ENCODE assay signal across 15 cellular contexts in genomic region chr12:49536526-49537195, GRCh38. TPM values are rescaled to one million over a fixed set of nuclear protein-coding genes. Genes with fewer than 3 reads are reported as not detected.
A peak's percentile ranks its signal among the peaks of the same experiment; 100 is the strongest.
DNase-seq lines count a peak whose midpoint lies in the region; ATAC-seq, FAIRE-seq and TF ChIP-seq lines count a peak whose summit lies in the region.
"Had no signal": no experiment of that assay in that cellular context is flagged by ENCODE, and none has a peak within 500 bp of the region (broad histone marks: within the 10 kb centered on the region; RNA-seq: fewer than 3 reads in every experiment).

No MANE protein-coding gene starts in this region.

- BruUV-seq in OCI-LY7 (replicated peaks; lab: Mats Ljungman, UMichigan) = no TSS peak

- 73% methylated on average over 6 of the region's 6 CpGs for WGBS in A549 (ENCODE audit: missing lambda C conversion rate)

- H3K27me3 Mint-ChIP-seq in CD4-positive, alpha-beta memory T cell = peaks cover 0 to 5% of the 10 kb centered on the region in 2 donors

- ATAC-seq in A549 (no peak), SK-N-SH treated with all-trans-retinoic acid at 6 μM for 48 hours (no peak)
- ATAC-seq in activated naive CD4-positive, alpha-beta T cell treated with anti-CD3 and anti-CD28 coated beads, Interleukin-2, amount 50 U/mL, for 72 hours = no peak
- ATAC-seq in activated CD4-positive, CD25-positive, alpha-beta regulatory T cell treated with anti-CD3 and anti-CD28 coated beads, Interleukin-2, amount 50 U/mL, for 24 hours = no peak
- ATAC-seq: activated CD8-positive, alpha-beta memory T cell treated with anti-CD3 and anti-CD28 coated beads, Interleukin-2, amount 10 ng/mL, durations not matched to agents 7 days and 5 days had no signal

- H3K9me2 ChIP-seq in OCI-LY7 (ENCODE audit: insufficient read depth, low read length) = no peaks in the 10 kb centered on the region

- H3K4me3 ChIP-seq in A549 (no peak overlapping the region), OCI-LY7 (ENCODE audit: low read depth, low read length, poor library complexity, severe bottlenecking) (no peak overlapping the region)
- no peak overlapping the region for H3K4me3 ChIP-seq in CD4-positive, alpha-beta memory T cell (ENCODE audit: low read length in 2 of 2)
- H3K4me3 ChIP-seq: testis had no signal

- no peak for TF ChIP-seq EP300 in A549 (IDR thresholded peaks at IDR 0.05)

- peak overlapping the region in 3 of 7 donors; percentile 31 to 67 (median 41) for H3K27ac Mint-ChIP-seq in CD4-positive, alpha-beta memory T cell
- H3K27ac Mint-ChIP-seq in activated naive CD4-positive, alpha-beta T cell treated with anti-CD3 and anti-CD28 coated beads, Interleukin-2, amount 50 U/mL, for 72 hours = no peak overlapping the region
- H3K27ac Mint-ChIP-seq: activated CD8-positive, alpha-beta memory T cell treated with anti-CD3 and anti-CD28 coated beads, Interleukin-2, amount 10 ng/mL, durations not matched to agents 7 days and 5 days had no signal

- DNase-seq in A549 (ENCODE audit: low read depth in 1 of 2, low spot score in 1 of 2) (no peak), OCI-LY7 (ENCODE audit: low spot score) (peak; percentile 65), islet precursor cell (peak; percentile 47), A172 (ENCODE audit: low spot score) (no peak)
- DNase-seq in CD4-positive, alpha-beta memory T cell = no peak
- no peak for DNase-seq in activated naive CD4-positive, alpha-beta T cell treated with anti-CD3 and anti-CD28 coated beads, Interleukin-2, amount 50 U/mL, for 72 hours (ENCODE audit: low spot score in 2 of 2)
- DNase-seq: DND-41, kidney, NCI-H1930, SHP77 treated with DMSO at 0.1 percent for 48 hours, testis had no signal

- H3K27ac ChIP-seq in A549 = no peak overlapping the region; a peak in 1 of 6 replicates
- H3K27ac ChIP-seq in CD4-positive, alpha-beta memory T cell (ENCODE audit: low read depth, low read length) = no peak overlapping the region
- H3K27ac ChIP-seq in OCI-LY7 (ENCODE audit: low read depth, low read length, poor library complexity, severe bottlenecking) = peak overlapping the region; percentile 27
- H3K27ac ChIP-seq: adrenal gland, testis had no signal

- no peak for FAIRE-seq in A549 (lab: Jason Lieb, UNC)
- FAIRE-seq: kidney had no signal

- H2AFZ ChIP-seq in OCI-LY7 (ENCODE audit: low read length) = no peak overlapping the region

- no peaks in the 10 kb centered on the region for H3K9me3 ChIP-seq in A549
- H3K9me3 ChIP-seq in CD4-positive, alpha-beta memory T cell (ENCODE audit: control insufficient read depth in 1 of 2, low read length in 2 of 2) = no peaks in the 10 kb centered on the region
- no peaks in the 10 kb centered on the region for H3K9me3 ChIP-seq in OCI-LY7 (ENCODE audit: low read length)
- H3K9me3 ChIP-seq: adrenal gland, testis had no signal

- peaks cover 0 to 1% of the 10 kb centered on the region in 2 donors for H3K36me3 Mint-ChIP-seq in CD4-positive, alpha-beta memory T cell
- H3K36me3 Mint-ChIP-seq in activated naive CD4-positive, alpha-beta T cell treated with anti-CD3 and anti-CD28 coated beads, Interleukin-2, amount 50 U/mL, for 72 hours = no peaks in the 10 kb centered on the region
- H3K36me3 Mint-ChIP-seq: activated CD8-positive, alpha-beta memory T cell treated with anti-CD3 and anti-CD28 coated beads, Interleukin-2, amount 10 ng/mL, durations not matched to agents 7 days and 5 days had no signal

- CTCF ChIA-PET in A549 (lab: Yijun Ruan, JAX) = interaction anchor here (0.6 to 9.1 kb wide), 12 partner anchors 14 to 205 kb away, joined by 3 to 63 read pairs (median 5); partner anchors contain the start of genes C1QL4 and DNAJC22
- CTCF ChIA-PET in CD4-positive, alpha-beta memory T cell (lab: Charles Lee; ENCODE audit: partially characterized antibody) = interaction anchor here (1.2 to 2.8 kb wide), 5 partner anchors 17 to 204 kb away, joined by 3 to 12 read pairs (median 6); no protein-coding TSS in a partner anchor
- CTCF ChIA-PET in OCI-LY7 (lab: Charles Lee; ENCODE audit: unreplicated experiment) = no interaction called here

- TF ChIP-seq RAD21 in A549 (conservative IDR thresholded peaks at IDR 0.05 in 1 of 2, IDR thresholded peaks at IDR 0.05 in 1 of 2) = no peak

- H3K4me1 ChIP-seq in A549 (peaks cover 32% of the 10 kb centered on the region), OCI-LY7 (ENCODE audit: insufficient read depth, low read length, poor library complexity, severe bottlenecking) (peaks cover 35% of the 10 kb centered on the region)
- H3K4me1 ChIP-seq in CD4-positive, alpha-beta memory T cell (ENCODE audit: insufficient read depth, low read length) = peaks cover 21% of the 10 kb centered on the region

- TF ChIP-seq POLR2A in A549 (IDR thresholded peaks at IDR 0.05; ENCODE audit: low read length) = no peak

- intact Hi-C loops in CD4-positive, alpha-beta memory T cell (cut with micrococcal nuclease) = no loop called here
- intact Hi-C loops in OCI-LY7 (cut with micrococcal nuclease; ENCODE audit: unreplicated experiment) = no loop called here

- peak overlapping the region; percentile 12 to 89 (median 65) for H3K4me3 Mint-ChIP-seq in CD4-positive, alpha-beta memory T cell
- H3K4me3 Mint-ChIP-seq: activated CD8-positive, alpha-beta memory T cell treated with anti-CD3 and anti-CD28 coated beads, Interleukin-2, amount 10 ng/mL, durations not matched to agents 7 days and 5 days had no signal

- 0 out of 3 replicates have a peak overlapping the region, but pooled peaks have one; percentile 92 for H3K4me2 ChIP-seq in A549
- peak overlapping the region; percentile 86 for H3K4me2 ChIP-seq in OCI-LY7 (ENCODE audit: low read length)

- no peaks in the 10 kb centered on the region for H3K79me2 ChIP-seq in OCI-LY7 (ENCODE audit: insufficient read depth, low read depth, low read length)

- H3K4me1 Mint-ChIP-seq in CD4-positive, alpha-beta memory T cell = peaks cover 2 to 26% (median 16%) of the 10 kb centered on the region in 4 donors

- POLR2A ChIA-PET in A549 (lab: Yijun Ruan, JAX) (interaction anchor here (0.6 kb wide), 1 partner anchor 31 kb away, joined by 3 read pairs; no protein-coding TSS in a partner anchor), OCI-LY7 (lab: Charles Lee) (interaction anchor here (0.5 to 1.2 kb wide), 3 partner anchors 12 to 470 kb away, joined by 3 to 4 read pairs (median 3); no protein-coding TSS in a partner anchor)
- POLR2A ChIA-PET in CD4-positive, alpha-beta memory T cell (lab: Charles Lee; ENCODE audit: partially characterized antibody) = interaction anchor here (0.9 to 1.9 kb wide), 3 partner anchors 166 to 205 kb away, joined by 3 to 4 read pairs (median 3); partner anchors contain the start of genes SPATS2 and TMBIM6

- H3K36me3 ChIP-seq in CD4-positive, alpha-beta memory T cell (ENCODE audit: insufficient read depth, low read length) = no peaks in the 10 kb centered on the region
- H3K36me3 ChIP-seq in OCI-LY7 (ENCODE audit: insufficient read depth, low read length) = no peaks in the 10 kb centered on the region
- H3K36me3 ChIP-seq: adrenal gland had no signal

- no peaks in the 10 kb centered on the region for H3K9me3 Mint-ChIP-seq in CD4-positive, alpha-beta memory T cell
- H3K9me3 Mint-ChIP-seq in activated naive CD4-positive, alpha-beta T cell treated with anti-CD3 and anti-CD28 coated beads, Interleukin-2, amount 50 U/mL, for 72 hours = no peaks in the 10 kb centered on the region

- TF ChIP-seq CTCF in A549 (IDR thresholded peaks at IDR 0.05) (no peak), OCI-LY7 (conservative IDR thresholded peaks at IDR 0.05; ENCODE audit: low read length) (no peak)

- no peaks in the 10 kb centered on the region for H4K20me1 ChIP-seq in OCI-LY7 (ENCODE audit: insufficient read depth, low read length)

- H3K27me3 ChIP-seq in CD4-positive, alpha-beta memory T cell (ENCODE audit: insufficient read depth, low read length) = no peaks in the 10 kb centered on the region
- H3K27me3 ChIP-seq: adrenal gland, testis had no signal

TF ChIP-seq in A549, 52 proteins besides CTCF, POLR2A, EP300 and RAD21 (continues in another document):
- TF ChIP-seq NFE2L2 (conservative IDR thresholded peaks at IDR 0.05; ENCODE audit: low read length) = no peak
- TF ChIP-seq CHD4 (IDR thresholded peaks at IDR 0.05; ENCODE audit: borderline replicate concordance) = no peak
- TF ChIP-seq EHF (CRISPR knock-in tag; IDR thresholded peaks at IDR 0.05) = no peak
- TF ChIP-seq POLR2AphosphoS2 (conservative IDR thresholded peaks at IDR 0.05; ENCODE audit: low read length) = no peak

TF ChIP-seq in SK-N-SH treated with all-trans-retinoic acid at 6 μM for 48 hours, 23 proteins besides CTCF, POLR2A, EP300 and RAD21:
- TF ChIP-seq OSR1 (CRISPR knock-in tag; IDR thresholded peaks at IDR 0.05) (no peak), TOX (CRISPR knock-in tag; IDR thresholded peaks at IDR 0.05; ENCODE audit: borderline replicate concordance) (no peak), ZNF565 (CRISPR knock-in tag; conservative IDR thresholded peaks at IDR 0.05; ENCODE audit: low read depth) (no peak), BACH2 (CRISPR knock-in tag; IDR thresholded peaks at IDR 0.05; ENCODE audit: borderline replicate concordance) (no peak)

RNA-seq across cellular contexts. Expression of gene KCNH3, which starts 2.2 kb away (rescaled TPM):
- 1.0 and 1.2 TPM in 2 replicates for polyA plus RNA-seq in A549 (2011; rRNA removed)
- 2.1 and 3.0 TPM in 2 replicates for polyA plus RNA-seq in A549 (2012; cell fraction: cytosol; rRNA removed)
- polyA plus RNA-seq in A549 (2012; cell fraction: nucleus; rRNA removed) = 7.1 and 12.6 TPM in 2 replicates
- polyA plus RNA-seq in A549 (2017; fragmentation: RNase III; extraction: RNeasy Plus Mini Kit Qiagen cat#74134 plus additional on column Dnase treatment) = 1.7 to 2.2 TPM (median 1.8 TPM) in 3 replicates
- polyA minus RNA-seq in A549 (2011; rRNA and poly(A)+ RNA removed) = 0.70 and 0.88 TPM in 2 replicates
- 1 to 10 TPM; 1.3 to 2.4 TPM for total RNA-seq in CD4-positive, alpha-beta memory T cell
- 1 to 10 TPM in 1 of 2 donors, under 1 TPM in 1; 0.97 to 1.5 TPM for polyA plus RNA-seq in CD4-positive, alpha-beta memory T cell
- total RNA-seq in OCI-LY7 (2014; rRNA removed; shearing (Covaris generic)) = 0.05 and 0.06 TPM in 2 replicates
- total RNA-seq in OCI-LY7 (2022) = 0.57 TPM in 1 of 2 replicates, not detected in the other
- total RNA-seq in A172 (2014; rRNA removed; shearing (Covaris generic)) = 5.4 and 7.1 TPM in 2 replicates
- total RNA-seq in activated naive CD4-positive, alpha-beta T cell treated with anti-CD3 and anti-CD28 coated beads, Interleukin-2, amount 50 U/mL, for 72 hours = 1 to 10 TPM in 1 of 2 donors, under 1 TPM in 1; 0.39 to 6.3 TPM

RNA-seq across cellular contexts. Expression of gene MCRS1, which starts 31.3 kb away (rescaled TPM):
- polyA plus RNA-seq in A549 (2011; rRNA removed) (68.5 and 69.4 TPM in 2 replicates), A549 (2017; fragmentation: RNase III; extraction: RNeasy Plus Mini Kit Qiagen cat#74134 plus additional on column Dnase treatment) (61.5 to 64.1 TPM (median 62.4 TPM) in 3 replicates)
- 117 and 133 TPM in 2 replicates for polyA plus RNA-seq in A549 (2012; cell fraction: cytosol; rRNA removed)
- 243 and 281 TPM in 2 replicates for polyA plus RNA-seq in A549 (2012; cell fraction: nucleus; rRNA removed)
- polyA minus RNA-seq in A549 (2011; rRNA and poly(A)+ RNA removed) = 98.8 and 118 TPM in 2 replicates
- 10 to 100 TPM; 77.0 to 78.4 TPM for total RNA-seq in CD4-positive, alpha-beta memory T cell
- polyA plus RNA-seq in CD4-positive, alpha-beta memory T cell = 10 to 100 TPM; 58.0 to 59.6 TPM
- total RNA-seq in OCI-LY7 (2014; rRNA removed; shearing (Covaris generic)) = 72.0 and 75.6 TPM in 2 replicates
- total RNA-seq in OCI-LY7 (2022) = 65.4 and 72.4 TPM in 2 replicates
- total RNA-seq in A172 (2014; rRNA removed; shearing (Covaris generic)) = 66.5 and 79.5 TPM in 2 replicates
- total RNA-seq in activated naive CD4-positive, alpha-beta T cell treated with anti-CD3 and anti-CD28 coated beads, Interleukin-2, amount 50 U/mL, for 72 hours = 10 to 100 TPM; 62.8 to 70.5 TPM

Comparison
In these comparisons a context has a peak if more than half of its experiments do, and no peak if none do; other contexts are left out.
1. DNase-seq: peak in OCI-LY7 (single experiment) and islet precursor cell (single experiment); none in A549 (0 of 2), CD4-positive, alpha-beta memory T cell (0 of 5), A172 (single experiment) and activated naive CD4-positive, alpha-beta T cell treated with anti-CD3 and anti-CD28 coated beads, Interleukin-2, amount 50 U/mL, for 72 hours (0 of 2).